In the genomic region with DNA sequence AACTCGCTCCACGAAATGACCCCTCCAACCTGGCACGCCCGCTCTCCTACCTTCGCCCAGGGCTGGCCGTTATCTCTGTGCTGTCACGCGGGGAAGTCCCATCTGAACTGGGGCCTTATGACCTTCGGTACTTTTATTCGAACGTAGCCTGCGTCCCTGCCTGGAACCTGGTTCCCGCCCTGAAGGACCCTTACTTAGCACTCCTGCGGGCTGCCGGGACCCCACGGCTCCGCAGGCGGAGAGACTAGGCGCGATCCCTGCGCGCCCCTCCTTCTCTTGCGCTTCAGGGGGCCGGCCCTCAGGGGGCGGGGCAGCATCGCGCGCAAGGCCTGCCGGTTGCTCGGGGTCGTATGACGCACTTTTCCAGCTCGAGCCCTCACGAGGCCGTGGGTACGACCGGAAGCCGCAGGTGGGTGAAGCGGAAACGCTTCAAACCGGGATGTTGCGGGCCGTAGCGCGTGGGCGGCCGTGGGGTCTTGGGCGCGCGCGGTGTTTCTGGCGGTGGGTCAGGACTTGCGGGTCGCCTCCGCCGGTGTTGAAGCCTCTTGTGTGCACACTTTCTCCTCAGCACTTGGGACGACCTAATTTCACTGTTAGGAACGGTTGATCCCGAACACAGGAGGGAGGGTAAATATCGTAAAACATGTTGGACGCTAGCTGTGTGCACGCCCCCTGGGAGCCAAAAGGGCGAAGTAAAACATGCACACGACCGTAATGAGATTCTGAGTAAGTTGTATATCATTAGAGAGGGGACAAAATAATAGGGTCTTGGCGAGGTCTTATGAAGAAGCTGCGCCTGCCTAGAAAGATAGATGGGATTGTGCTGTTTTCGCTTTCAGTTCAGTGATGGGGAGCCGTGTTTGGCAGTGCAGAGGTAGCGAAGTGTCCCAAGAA, we compare ENCODE assay signal across 1 cellular context.
TF ChIP-seq lines count a peak whose summit lies in the region.

A gene (plus strand): TSS at position 325 of the 894 bp plus-strand sequence. CDS start 6,991 bp downstream, outside the sequence.
A gene with protein sequence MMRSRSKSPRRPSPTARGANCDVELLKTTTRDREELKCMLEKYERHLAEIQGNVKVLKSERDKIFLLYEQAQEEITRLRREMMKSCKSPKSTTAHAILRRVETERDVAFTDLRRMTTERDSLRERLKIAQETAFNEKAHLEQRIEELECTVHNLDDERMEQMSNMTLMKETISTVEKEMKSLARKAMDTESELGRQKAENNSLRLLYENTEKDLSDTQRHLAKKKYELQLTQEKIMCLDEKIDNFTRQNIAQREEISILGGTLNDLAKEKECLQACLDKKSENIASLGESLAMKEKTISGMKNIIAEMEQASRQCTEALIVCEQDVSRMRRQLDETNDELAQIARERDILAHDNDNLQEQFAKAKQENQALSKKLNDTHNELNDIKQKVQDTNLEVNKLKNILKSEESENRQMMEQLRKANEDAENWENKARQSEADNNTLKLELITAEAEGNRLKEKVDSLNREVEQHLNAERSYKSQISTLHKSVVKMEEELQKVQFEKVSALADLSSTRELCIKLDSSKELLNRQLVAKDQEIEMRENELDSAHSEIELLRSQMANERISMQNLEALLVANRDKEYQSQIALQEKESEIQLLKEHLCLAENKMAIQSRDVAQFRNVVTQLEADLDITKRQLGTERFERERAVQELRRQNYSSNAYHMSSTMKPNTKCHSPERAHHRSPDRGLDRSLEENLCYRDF (minus strand): TSS at position 300 of the 894 bp plus-strand sequence. CDS start 45,503 bp downstream, outside the sequence.

TF ChIP-seq in HepG2, 621 proteins besides CTCF, POLR2A, EP300 and RAD21 (continued from another document and continues in another):
- TF ChIP-seq, protein P1, sequence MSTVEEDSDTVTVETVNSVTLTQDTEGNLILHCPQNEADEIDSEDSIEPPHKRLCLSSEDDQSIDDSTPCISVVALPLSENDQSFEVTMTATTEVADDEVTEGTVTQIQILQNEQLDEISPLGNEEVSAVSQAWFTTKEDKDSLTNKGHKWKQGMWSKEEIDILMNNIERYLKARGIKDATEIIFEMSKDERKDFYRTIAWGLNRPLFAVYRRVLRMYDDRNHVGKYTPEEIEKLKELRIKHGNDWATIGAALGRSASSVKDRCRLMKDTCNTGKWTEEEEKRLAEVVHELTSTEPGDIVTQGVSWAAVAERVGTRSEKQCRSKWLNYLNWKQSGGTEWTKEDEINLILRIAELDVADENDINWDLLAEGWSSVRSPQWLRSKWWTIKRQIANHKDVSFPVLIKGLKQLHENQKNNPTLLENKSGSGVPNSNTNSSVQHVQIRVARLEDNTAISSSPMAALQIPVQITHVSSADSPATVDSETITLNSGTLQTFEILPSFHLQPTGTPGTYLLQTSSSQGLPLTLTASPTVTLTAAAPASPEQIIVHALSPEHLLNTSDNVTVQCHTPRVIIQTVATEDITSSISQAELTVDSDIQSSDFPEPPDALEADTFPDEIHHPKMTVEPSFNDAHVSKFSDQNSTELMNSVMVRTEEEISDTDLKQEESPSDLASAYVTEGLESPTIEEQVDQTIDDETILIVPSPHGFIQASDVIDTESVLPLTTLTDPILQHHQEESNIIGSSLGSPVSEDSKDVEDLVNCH (CRISPR knock-in tag; IDR thresholded peaks at IDR 0.05), result peak; percentile 82
- TF ChIP-seq TBX3 (IDR thresholded peaks at IDR 0.05; ENCODE audit: borderline replicate concordance), result peak; percentile 35; the same call in 1 of the 2 replicates
- TF ChIP-seq NR2F6 (IDR thresholded peaks at IDR 0.05), result no peak
- TF ChIP-seq NR2F6 (CRISPR knock-in tag; IDR thresholded peaks at IDR 0.05), result peak; percentile 86
- peak; percentile 88 for TF ChIP-seq AGO2 (optimal IDR thresholded peaks at IDR 0.05; ENCODE audit: low read depth, low read length)
- TF ChIP-seq SUZ12 (IDR thresholded peaks at IDR 0.05; ENCODE audit: low read depth, low read length), result peak; percentile 57
- TF ChIP-seq, protein P2, sequence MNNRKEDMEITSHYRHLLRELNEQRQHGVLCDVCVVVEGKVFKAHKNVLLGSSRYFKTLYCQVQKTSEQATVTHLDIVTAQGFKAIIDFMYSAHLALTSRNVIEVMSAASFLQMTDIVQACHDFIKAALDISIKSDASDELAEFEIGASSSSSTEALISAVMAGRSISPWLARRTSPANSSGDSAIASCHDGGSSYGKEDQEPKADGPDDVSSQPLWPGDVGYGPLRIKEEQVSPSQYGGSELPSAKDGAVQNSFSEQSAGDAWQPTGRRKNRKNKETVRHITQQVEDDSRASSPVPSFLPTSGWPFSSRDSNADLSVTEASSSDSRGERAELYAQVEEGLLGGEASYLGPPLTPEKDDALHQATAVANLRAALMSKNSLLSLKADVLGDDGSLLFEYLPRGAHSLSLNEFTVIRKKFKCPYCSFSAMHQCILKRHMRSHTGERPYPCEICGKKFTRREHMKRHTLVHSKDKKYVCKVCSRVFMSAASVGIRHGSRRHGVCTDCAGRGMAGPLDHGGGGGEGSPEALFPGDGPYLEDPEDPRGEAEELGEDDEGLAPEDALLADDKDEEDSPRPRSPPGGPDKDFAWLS (CRISPR knock-in tag; IDR thresholded peaks at IDR 0.05; ENCODE audit: borderline replicate concordance), result peak; percentile 91; the same call in 1 of the 2 replicates
- TF ChIP-seq CEBPG (CRISPR knock-in tag; IDR thresholded peaks at IDR 0.05), result 0 out of 2 replicates have a peak, but pooled peaks have one; percentile 60
- TF ChIP-seq, protein P3, sequence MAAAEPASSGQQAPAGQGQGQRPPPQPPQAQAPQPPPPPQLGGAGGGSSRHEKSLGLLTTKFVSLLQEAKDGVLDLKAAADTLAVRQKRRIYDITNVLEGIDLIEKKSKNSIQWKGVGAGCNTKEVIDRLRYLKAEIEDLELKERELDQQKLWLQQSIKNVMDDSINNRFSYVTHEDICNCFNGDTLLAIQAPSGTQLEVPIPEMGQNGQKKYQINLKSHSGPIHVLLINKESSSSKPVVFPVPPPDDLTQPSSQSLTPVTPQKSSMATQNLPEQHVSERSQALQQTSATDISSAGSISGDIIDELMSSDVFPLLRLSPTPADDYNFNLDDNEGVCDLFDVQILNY (CRISPR knock-in tag; conservative IDR thresholded peaks at IDR 0.05), result peak; percentile 39; the same call in 1 of the 2 replicates
- TF ChIP-seq, protein P4, sequence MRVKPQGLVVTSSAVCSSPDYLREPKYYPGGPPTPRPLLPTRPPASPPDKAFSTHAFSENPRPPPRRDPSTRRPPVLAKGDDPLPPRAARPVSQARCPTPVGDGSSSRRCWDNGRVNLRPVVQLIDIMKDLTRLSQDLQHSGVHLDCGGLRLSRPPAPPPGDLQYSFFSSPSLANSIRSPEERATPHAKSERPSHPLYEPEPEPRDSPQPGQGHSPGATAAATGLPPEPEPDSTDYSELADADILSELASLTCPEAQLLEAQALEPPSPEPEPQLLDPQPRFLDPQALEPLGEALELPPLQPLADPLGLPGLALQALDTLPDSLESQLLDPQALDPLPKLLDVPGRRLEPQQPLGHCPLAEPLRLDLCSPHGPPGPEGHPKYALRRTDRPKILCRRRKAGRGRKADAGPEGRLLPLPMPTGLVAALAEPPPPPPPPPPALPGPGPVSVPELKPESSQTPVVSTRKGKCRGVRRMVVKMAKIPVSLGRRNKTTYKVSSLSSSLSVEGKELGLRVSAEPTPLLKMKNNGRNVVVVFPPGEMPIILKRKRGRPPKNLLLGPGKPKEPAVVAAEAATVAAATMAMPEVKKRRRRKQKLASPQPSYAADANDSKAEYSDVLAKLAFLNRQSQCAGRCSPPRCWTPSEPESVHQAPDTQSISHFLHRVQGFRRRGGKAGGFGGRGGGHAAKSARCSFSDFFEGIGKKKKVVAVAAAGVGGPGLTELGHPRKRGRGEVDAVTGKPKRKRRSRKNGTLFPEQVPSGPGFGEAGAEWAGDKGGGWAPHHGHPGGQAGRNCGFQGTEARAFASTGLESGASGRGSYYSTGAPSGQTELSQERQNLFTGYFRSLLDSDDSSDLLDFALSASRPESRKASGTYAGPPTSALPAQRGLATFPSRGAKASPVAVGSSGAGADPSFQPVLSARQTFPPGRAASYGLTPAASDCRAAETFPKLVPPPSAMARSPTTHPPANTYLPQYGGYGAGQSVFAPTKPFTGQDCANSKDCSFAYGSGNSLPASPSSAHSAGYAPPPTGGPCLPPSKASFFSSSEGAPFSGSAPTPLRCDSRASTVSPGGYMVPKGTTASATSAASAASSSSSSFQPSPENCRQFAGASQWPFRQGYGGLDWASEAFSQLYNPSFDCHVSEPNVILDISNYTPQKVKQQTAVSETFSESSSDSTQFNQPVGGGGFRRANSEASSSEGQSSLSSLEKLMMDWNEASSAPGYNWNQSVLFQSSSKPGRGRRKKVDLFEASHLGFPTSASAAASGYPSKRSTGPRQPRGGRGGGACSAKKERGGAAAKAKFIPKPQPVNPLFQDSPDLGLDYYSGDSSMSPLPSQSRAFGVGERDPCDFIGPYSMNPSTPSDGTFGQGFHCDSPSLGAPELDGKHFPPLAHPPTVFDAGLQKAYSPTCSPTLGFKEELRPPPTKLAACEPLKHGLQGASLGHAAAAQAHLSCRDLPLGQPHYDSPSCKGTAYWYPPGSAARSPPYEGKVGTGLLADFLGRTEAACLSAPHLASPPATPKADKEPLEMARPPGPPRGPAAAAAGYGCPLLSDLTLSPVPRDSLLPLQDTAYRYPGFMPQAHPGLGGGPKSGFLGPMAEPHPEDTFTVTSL (CRISPR knock-in tag; IDR thresholded peaks at IDR 0.05; ENCODE audit: borderline replicate concordance), result peak; percentile 64; the same call in 1 of the 2 replicates
- TF ChIP-seq PRMT3 (CRISPR knock-in tag; IDR thresholded peaks at IDR 0.05; ENCODE audit: borderline replicate concordance, low read depth), result peak; percentile 96
- TF ChIP-seq, protein P5, sequence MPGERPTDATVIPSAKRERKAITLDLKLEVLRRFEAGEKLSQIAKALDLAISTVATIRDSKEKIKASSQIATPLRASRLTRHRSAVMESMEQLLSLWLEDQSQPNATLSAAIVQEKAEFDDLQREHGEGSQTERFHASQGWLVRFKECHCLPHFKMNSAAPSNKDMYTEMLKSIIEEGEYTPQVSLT (CRISPR knock-in tag; IDR thresholded peaks at IDR 0.05; ENCODE audit: borderline replicate concordance, low read depth), result peak; percentile 98
- TF ChIP-seq HDAC2 (CRISPR knock-in tag; IDR thresholded peaks at IDR 0.05), result peak; percentile 96
- TF ChIP-seq KLF16 (CRISPR knock-in tag; IDR thresholded peaks at IDR 0.05), result peak in 1 of 2 experiments; percentile 100; a peak in 2 of 4 replicates
- TF ChIP-seq, protein P6, sequence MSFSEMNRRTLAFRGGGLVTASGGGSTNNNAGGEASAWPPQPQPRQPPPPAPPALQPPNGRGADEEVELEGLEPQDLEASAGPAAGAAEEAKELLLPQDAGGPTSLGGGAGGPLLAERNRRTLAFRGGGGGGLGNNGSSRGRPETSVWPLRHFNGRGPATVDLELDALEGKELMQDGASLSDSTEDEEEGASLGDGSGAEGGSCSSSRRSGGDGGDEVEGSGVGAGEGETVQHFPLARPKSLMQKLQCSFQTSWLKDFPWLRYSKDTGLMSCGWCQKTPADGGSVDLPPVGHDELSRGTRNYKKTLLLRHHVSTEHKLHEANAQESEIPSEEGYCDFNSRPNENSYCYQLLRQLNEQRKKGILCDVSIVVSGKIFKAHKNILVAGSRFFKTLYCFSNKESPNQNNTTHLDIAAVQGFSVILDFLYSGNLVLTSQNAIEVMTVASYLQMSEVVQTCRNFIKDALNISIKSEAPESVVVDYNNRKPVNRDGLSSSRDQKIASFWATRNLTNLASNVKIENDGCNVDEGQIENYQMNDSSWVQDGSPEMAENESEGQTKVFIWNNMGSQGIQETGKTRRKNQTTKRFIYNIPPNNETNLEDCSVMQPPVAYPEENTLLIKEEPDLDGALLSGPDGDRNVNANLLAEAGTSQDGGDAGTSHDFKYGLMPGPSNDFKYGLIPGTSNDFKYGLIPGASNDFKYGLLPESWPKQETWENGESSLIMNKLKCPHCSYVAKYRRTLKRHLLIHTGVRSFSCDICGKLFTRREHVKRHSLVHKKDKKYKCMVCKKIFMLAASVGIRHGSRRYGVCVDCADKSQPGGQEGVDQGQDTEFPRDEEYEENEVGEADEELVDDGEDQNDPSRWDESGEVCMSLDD (CRISPR knock-in tag; IDR thresholded peaks at IDR 0.05; ENCODE audit: borderline replicate concordance), result peak; percentile 82; the same call in 1 of the 2 replicates
- TF ChIP-seq TBL1XR1 (IDR thresholded peaks at IDR 0.05; ENCODE audit: borderline replicate concordance, low read length, partially characterized antibody), result no peak
- peak; percentile 97 for TF ChIP-seq TOPORS (CRISPR knock-in tag; IDR thresholded peaks at IDR 0.05)
- no peak for TF ChIP-seq ZNF10 (CRISPR knock-in tag; IDR thresholded peaks at IDR 0.05; ENCODE audit: borderline replicate concordance, low read depth)
- TF ChIP-seq ZBTB21 (CRISPR knock-in tag; IDR thresholded peaks at IDR 0.05), result peak; percentile 97
- TF ChIP-seq SP5 (CRISPR knock-in tag; IDR thresholded peaks at IDR 0.05; ENCODE audit: borderline replicate concordance, low read depth), result peak; percentile 96
- TF ChIP-seq, protein P7, sequence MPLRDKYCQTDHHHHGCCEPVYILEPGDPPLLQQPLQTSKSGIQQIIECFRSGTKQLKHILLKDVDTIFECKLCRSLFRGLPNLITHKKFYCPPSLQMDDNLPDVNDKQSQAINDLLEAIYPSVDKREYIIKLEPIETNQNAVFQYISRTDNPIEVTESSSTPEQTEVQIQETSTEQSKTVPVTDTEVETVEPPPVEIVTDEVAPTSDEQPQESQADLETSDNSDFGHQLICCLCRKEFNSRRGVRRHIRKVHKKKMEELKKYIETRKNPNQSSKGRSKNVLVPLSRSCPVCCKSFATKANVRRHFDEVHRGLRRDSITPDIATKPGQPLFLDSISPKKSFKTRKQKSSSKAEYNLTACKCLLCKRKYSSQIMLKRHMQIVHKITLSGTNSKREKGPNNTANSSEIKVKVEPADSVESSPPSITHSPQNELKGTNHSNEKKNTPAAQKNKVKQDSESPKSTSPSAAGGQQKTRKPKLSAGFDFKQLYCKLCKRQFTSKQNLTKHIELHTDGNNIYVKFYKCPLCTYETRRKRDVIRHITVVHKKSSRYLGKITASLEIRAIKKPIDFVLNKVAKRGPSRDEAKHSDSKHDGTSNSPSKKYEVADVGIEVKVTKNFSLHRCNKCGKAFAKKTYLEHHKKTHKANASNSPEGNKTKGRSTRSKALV (CRISPR knock-in tag; IDR thresholded peaks at IDR 0.05), result peak; percentile 81
- TF ChIP-seq SMAD9 (CRISPR knock-in tag; IDR thresholded peaks at IDR 0.05), result peak; percentile 86
- TF ChIP-seq ZFP36L1 (CRISPR knock-in tag; IDR thresholded peaks at IDR 0.05), result peak; percentile 89; the same call in 1 of the 2 replicates
- TF ChIP-seq KAT7 (CRISPR knock-in tag; IDR thresholded peaks at IDR 0.05; ENCODE audit: borderline replicate concordance), result peak; percentile 78; the same call in 1 of the 2 replicates
- TF ChIP-seq, protein P8, sequence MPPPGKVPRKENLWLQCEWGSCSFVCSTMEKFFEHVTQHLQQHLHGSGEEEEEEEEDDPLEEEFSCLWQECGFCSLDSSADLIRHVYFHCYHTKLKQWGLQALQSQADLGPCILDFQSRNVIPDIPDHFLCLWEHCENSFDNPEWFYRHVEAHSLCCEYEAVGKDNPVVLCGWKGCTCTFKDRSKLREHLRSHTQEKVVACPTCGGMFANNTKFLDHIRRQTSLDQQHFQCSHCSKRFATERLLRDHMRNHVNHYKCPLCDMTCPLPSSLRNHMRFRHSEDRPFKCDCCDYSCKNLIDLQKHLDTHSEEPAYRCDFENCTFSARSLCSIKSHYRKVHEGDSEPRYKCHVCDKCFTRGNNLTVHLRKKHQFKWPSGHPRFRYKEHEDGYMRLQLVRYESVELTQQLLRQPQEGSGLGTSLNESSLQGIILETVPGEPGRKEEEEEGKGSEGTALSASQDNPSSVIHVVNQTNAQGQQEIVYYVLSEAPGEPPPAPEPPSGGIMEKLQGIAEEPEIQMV (CRISPR knock-in tag; IDR thresholded peaks at IDR 0.05; ENCODE audit: low read depth), result peak; percentile 86
- TF ChIP-seq ZNF124 (CRISPR knock-in tag; IDR thresholded peaks at IDR 0.05), result no peak; the same call in none of the 2 replicates
- TF ChIP-seq GATAD2A (CRISPR knock-in tag; IDR thresholded peaks at IDR 0.05), result peak; percentile 93
- TF ChIP-seq SMARCC2 (IDR thresholded peaks at IDR 0.05), result no peak
